ENCODE assay signal across 8 cellular contexts in the genomic region with DNA sequence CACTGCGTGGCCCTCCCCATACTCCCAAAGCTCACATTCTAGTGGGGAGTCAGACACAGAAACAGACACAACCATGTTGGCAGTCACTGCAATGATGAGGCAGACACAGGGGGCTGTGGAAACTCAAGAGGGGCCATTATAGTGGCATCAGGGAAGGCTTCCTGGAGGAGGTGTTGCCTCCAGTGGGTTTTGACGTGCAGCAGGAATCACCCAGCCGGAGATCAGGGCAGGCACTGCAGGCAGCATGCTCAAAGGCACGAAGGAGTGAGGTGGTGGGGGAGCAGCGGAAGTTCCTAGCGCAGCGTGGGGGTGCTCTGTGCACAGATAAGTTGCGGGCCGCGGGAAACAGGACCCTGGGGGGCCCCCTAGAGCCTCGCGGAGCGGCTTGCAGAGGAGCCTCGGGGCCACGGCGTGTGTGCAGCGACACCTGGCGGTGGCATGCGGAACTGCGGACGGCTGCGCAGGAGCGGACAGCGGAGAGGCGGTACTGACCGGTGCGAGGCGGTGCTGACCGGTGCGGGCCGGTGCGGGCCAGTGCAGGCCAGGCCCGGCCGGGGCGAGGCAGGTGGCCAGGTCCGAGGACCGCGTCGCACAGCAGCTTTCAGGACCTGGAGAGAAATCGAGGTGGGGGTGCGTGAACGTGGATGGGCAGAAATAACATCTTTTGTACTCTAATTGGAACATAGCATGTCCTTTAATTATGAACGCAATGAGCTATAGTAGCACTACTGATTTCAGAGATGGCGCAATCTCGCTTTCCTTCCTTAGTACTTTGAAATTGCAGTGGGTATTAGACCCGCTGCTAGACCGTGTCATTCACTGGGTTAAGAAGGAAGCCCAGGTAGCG.
DNase-seq lines count a peak whose midpoint lies in the region; ATAC-seq and TF ChIP-seq lines count a peak whose summit lies in the region.

No MANE protein-coding gene starts in this region.

- peaks cover 7% of the 10 kb centered on the region for H3K27me3 Mint-ChIP-seq in activated T-helper 17 cell treated with anti-CD3 and anti-CD28 coated beads, Interleukin-2, amount 50 U/mL, for 72 hours

- H3K36me3 ChIP-seq in neutrophil (no peaks in the 10 kb centered on the region), subcutaneous abdominal adipose tissue (ENCODE audit: control insufficient read depth in 5 of 5, insufficient read depth in 5 of 5, low read length in 5 of 5) (no peaks in the 10 kb centered on the region)

- TF ChIP-seq CTCF in fibroblast of the aortic adventitia (IDR thresholded peaks at IDR 0.05; ENCODE audit: insufficient read depth, low read length) (peak; percentile 94), neutrophil (IDR thresholded peaks at IDR 0.05) (peak; percentile 96)

- H3K4me3 ChIP-seq in fibroblast of the aortic adventitia (ENCODE audit: low read depth, low read length) = no peak overlapping the region
- H3K4me3 ChIP-seq in neutrophil (ENCODE audit: low read depth in 1 of 2, low read length in 1 of 2) = no peak overlapping the region
- peak overlapping the region in 3 of 5 donors; percentile 11 to 42 (median 19) for H3K4me3 ChIP-seq in subcutaneous abdominal adipose tissue (ENCODE audit: low read depth in 1 of 5, low read length in 5 of 5)

- H3K4me1 Mint-ChIP-seq in activated T-helper 17 cell treated with anti-CD3 and anti-CD28 coated beads, Interleukin-2, amount 50 U/mL, for 72 hours = peaks cover 24% of the 10 kb centered on the region

- H3K27ac Mint-ChIP-seq in activated T-helper 17 cell treated with anti-CD3 and anti-CD28 coated beads, Interleukin-2, amount 50 U/mL, for 72 hours = peak overlapping the region; percentile 66

- peaks cover 6% of the 10 kb centered on the region in 2 experiments for H3K4me1 ChIP-seq in neutrophil (ENCODE audit: control insufficient read depth in 1 of 2, insufficient read depth in 1 of 2, low read depth in 1 of 2, low read length in 1 of 2)
- H3K4me1 ChIP-seq in subcutaneous abdominal adipose tissue (ENCODE audit: control insufficient read depth in 5 of 5, insufficient read depth in 5 of 5, low read length in 5 of 5) = peaks cover 2 to 37% (median 32%) of the 10 kb centered on the region in 5 donors

- H3K9me3 ChIP-seq in neutrophil (no peaks in the 10 kb centered on the region), subcutaneous abdominal adipose tissue (ENCODE audit: control insufficient read depth in 5 of 5, low read length in 5 of 5) (no peaks in the 10 kb centered on the region)

- H3K27me3 ChIP-seq in neutrophil (peaks cover 83% of the 10 kb centered on the region), subcutaneous abdominal adipose tissue (ENCODE audit: control insufficient read depth in 5 of 5, insufficient read depth in 4 of 5, low read length in 5 of 5) (peaks cover 0 to 19% (median 4%) of the 10 kb centered on the region in 5 donors)

- no peaks in the 10 kb centered on the region for H3K36me3 Mint-ChIP-seq in activated T-helper 17 cell treated with anti-CD3 and anti-CD28 coated beads, Interleukin-2, amount 50 U/mL, for 72 hours (ENCODE audit: low read depth)

- DNase-seq in NCI-H1105 treated with DMSO at 0.1 percent for 48 hours (lab: John Stamatoyannopoulos, UW) (peak; percentile 4), NCI-H1105 (lab: John Stamatoyannopoulos, UW) (no peak), RKO (ENCODE audit: low spot score) (peak; percentile 83), fibroblast of the aortic adventitia (ENCODE audit: low read depth) (peak; percentile 64)

- H3K27ac ChIP-seq in neutrophil (no peak overlapping the region), subcutaneous abdominal adipose tissue (ENCODE audit: low read depth, low read length) (no peak overlapping the region)

- H3K9me3 Mint-ChIP-seq in activated T-helper 17 cell treated with anti-CD3 and anti-CD28 coated beads, Interleukin-2, amount 50 U/mL, for 72 hours = no peaks in the 10 kb centered on the region

- peak; percentile 46 for ATAC-seq in HG03097 (IDR thresholded peaks at IDR 0.05; ENCODE audit: low FRiP score, unreplicated experiment)
- ATAC-seq in activated T-helper 17 cell treated with anti-CD3 and anti-CD28 coated beads, Interleukin-2, amount 50 U/mL, for 72 hours (replicated peaks) = peak; percentile 53

- peak overlapping the region; percentile 34 for H3K4me3 Mint-ChIP-seq in activated T-helper 17 cell treated with anti-CD3 and anti-CD28 coated beads, Interleukin-2, amount 50 U/mL, for 72 hours

- H3K9ac ChIP-seq in subcutaneous abdominal adipose tissue (ENCODE audit: low read length in 5 of 5) = no peak overlapping the region

Comparison
In these comparisons a context has a peak if more than half of its experiments do, and no peak if none do; other contexts are left out.
1. H3K4me3 ChIP-seq: peak in subcutaneous abdominal adipose tissue (3 of 5); none in fibroblast of the aortic adventitia (single experiment) and neutrophil (0 of 2).